ENCODE assay signal across 8 cellular contexts in the genomic region with DNA sequence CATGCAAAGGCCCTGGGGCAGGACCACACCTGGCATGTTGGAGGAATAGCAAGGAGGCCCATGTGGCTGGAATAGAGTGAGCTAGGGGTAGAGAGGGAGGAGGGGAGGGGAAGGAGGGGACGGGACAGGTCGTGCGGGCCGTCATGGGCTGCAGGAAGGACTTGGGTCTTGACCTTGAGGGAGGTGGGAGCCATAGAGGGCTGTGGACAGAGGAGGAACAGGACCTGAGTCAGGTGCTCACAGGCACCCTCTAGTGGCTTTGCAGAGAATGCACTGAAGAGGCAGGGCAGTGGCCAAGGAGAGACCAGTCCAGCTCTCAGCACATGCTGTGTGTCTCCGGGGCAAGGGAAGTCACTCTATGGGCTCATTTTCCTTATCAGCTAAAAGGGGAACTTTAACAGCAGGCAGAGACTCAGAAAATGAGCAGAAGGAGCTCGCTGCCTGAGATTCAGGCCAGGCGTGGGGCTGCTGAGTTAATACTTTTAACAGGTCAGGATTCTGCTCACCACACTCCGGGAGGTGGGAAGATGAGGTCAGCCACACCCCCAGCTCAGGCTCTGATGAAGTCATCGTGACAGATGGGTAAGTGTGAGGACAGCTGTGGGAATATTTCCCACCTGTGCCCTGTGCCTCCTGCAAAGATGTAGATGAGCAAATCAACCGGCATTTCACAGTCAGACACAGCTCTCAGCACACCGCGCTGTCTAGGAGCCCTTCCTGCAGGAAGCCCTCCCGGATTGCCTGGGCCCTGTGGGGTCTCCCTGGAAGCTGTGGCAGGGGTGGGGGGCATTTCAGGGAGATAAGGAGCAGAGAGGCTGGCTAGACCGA. TPM values are rescaled to one million over a fixed set of nuclear protein-coding genes. Genes with fewer than 3 reads are reported as not detected.
A peak's percentile ranks its signal among the peaks of the same experiment; 100 is the strongest.
DNase-seq lines count a peak whose midpoint lies in the region; TF ChIP-seq lines count a peak whose summit lies in the region.

No MANE protein-coding gene starts in this region.

- H3K27me3 ChIP-seq in Peyer's patch: no peaks in the 10 kb centered on the region
- no peaks in the 10 kb centered on the region for H3K27me3 ChIP-seq in parathyroid adenoma (ENCODE audit: control insufficient read depth, insufficient read depth, low read length)

- TF ChIP-seq POLR2A in Peyer's patch (IDR thresholded peaks at IDR 0.05): no peak

- peak overlapping the region in 1 of 4 donors; percentile 12 for H3K27ac ChIP-seq in Peyer's patch
- no peak overlapping the region for H3K27ac ChIP-seq in parathyroid adenoma

- H3K4me1 ChIP-seq in Peyer's patch (peaks cover 0 to 10% (median 2%) of the 10 kb centered on the region in 4 donors), parathyroid adenoma (no peaks in the 10 kb centered on the region)

- no peak overlapping the region for H2AFZ ChIP-seq in parathyroid adenoma

- no peaks in the 10 kb centered on the region for H3K79me2 ChIP-seq in parathyroid adenoma

- DNase-seq in COR-L47 (lab: John Stamatoyannopoulos, UW): peak; percentile 5
- peak; percentile 63 for DNase-seq in HS-5 (ENCODE audit: low read depth)
- DNase-seq in Peyer's patch: peak in 2 of 3 donors; percentile 62 to 78
- DNase-seq in activated T-helper 9 cell treated with anti-CD3 and anti-CD28 coated beads, Interleukin-2, amount 50 U/mL, for 16 hours (ENCODE audit: low read depth): peak; percentile 20
- peak; percentile 43 for DNase-seq in globus pallidus (ENCODE audit: low spot score)
- DNase-seq in epidermal melanocyte (ENCODE audit: insufficient read length, low spot score): no peak
- DNase-seq in NCI-H1105 (lab: John Stamatoyannopoulos, UW): no peak

- H3K9me3 ChIP-seq in Peyer's patch: no peaks in the 10 kb centered on the region
- H3K9me3 ChIP-seq in parathyroid adenoma (ENCODE audit: control insufficient read depth, low read length): no peaks in the 10 kb centered on the region

- TF ChIP-seq CTCF in Peyer's patch (IDR thresholded peaks at IDR 0.05) (peak; percentile 43 to 71 (median 62)), parathyroid adenoma (IDR thresholded peaks at IDR 0.05) (peak; percentile 45)

- no peak overlapping the region for H3K9ac ChIP-seq in parathyroid adenoma

- H3K4me3 ChIP-seq in Peyer's patch (no peak overlapping the region), parathyroid adenoma (ENCODE audit: low read depth, low read length) (peak overlapping the region; percentile 2)

- H3K36me3 ChIP-seq in Peyer's patch (no peaks in the 10 kb centered on the region), parathyroid adenoma (ENCODE audit: control insufficient read depth, insufficient read depth, low read length) (no peaks in the 10 kb centered on the region)

- no peak overlapping the region for H3K4me2 ChIP-seq in parathyroid adenoma (ENCODE audit: low read length)

RNA-seq across cellular contexts. Expression of gene TNFAIP8L1, which starts 6.0 kb away (rescaled TPM):
- total RNA-seq in Peyer's patch: 10 to 100 TPM in 2 of 4 donors, 1 to 10 TPM in 2; 7.0 to 16.5 (median 11.0) TPM

RNA-seq across cellular contexts. Expression of gene MYDGF, which starts 36.8 kb away (rescaled TPM):
- 10 to 100 TPM in 3 of 4 donors, 1 to 10 TPM in 1; 9.9 to 45.9 (median 40.3) TPM for total RNA-seq in Peyer's patch

Comparison
In these comparisons a context has a peak if more than half of its experiments do, and no peak if none do; other contexts are left out.
1. DNase-seq: peak in COR-L47 (single experiment), HS-5 (single experiment), Peyer's patch (2 of 3), activated T-helper 9 cell treated with anti-CD3 and anti-CD28 coated beads, Interleukin-2, amount 50 U/mL, for 16 hours (single experiment) and globus pallidus (single experiment); none in epidermal melanocyte (single experiment) and NCI-H1105 (single experiment).